Comparison of ENCODE assay signal across 1 cellular context in the genomic region with DNA sequence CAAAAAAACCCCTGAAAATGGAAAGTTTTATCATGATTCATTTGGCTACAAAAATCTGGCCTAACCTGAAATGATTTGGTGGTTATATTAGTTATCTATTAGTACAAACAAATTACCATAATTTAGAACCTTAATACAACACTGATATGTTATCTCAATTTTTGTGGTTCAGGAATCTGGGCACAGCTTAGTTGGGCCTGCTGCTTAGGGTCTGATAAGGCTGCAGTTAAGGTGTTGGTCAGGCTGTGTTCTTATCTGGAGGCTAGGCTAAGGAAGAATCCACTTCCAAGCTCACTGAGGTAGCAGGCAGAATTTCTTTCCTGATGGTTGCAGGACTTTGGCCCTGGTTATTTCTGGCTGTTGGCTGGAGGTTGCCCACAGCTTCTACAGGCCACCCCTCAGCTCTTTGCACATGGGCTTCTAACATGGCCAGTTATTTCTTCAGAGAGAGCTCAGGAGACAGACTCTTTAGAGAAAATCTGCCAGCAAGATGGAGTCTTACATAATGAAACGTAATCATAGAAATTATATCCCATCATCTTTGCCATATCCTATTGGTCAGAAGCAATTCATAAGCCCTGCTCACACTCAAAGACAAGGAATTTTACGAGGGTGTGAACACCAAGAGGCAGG.
TF ChIP-seq lines count a peak whose summit lies in the region.

No MANE protein-coding gene starts in this region.

TF ChIP-seq in K562, 482 proteins besides CTCF, POLR2A, EP300 and RAD21 (continued from another document and continues in another):
- TF ChIP-seq, protein P1, sequence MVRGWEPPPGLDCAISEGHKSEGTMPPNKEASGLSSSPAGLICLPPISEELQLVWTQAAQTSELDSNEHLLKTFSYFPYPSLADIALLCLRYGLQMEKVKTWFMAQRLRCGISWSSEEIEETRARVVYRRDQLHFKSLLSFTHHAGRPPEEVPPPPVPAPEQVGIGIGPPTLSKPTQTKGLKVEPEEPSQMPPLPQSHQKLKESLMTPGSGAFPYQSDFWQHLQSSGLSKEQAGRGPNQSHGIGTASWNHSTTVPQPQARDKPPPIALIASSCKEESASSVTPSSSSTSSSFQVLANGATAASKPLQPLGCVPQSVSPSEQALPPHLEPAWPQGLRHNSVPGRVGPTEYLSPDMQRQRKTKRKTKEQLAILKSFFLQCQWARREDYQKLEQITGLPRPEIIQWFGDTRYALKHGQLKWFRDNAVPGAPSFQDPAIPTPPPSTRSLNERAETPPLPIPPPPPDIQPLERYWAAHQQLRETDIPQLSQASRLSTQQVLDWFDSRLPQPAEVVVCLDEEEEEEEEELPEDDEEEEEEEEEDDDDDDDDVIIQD (CRISPR knock-in tag; IDR thresholded peaks at IDR 0.05), result no peak
- no peak for TF ChIP-seq ZNF778 (CRISPR knock-in tag; IDR thresholded peaks at IDR 0.05)
- no peak for TF ChIP-seq ZNF134 (CRISPR knock-in tag; conservative IDR thresholded peaks at IDR 0.05)
- TF ChIP-seq SUPT5H (IDR thresholded peaks at IDR 0.05), result no peak
- TF ChIP-seq HNRNPUL1 (IDR thresholded peaks at IDR 0.05; ENCODE audit: low read length), result no peak
- TF ChIP-seq, protein P2, sequence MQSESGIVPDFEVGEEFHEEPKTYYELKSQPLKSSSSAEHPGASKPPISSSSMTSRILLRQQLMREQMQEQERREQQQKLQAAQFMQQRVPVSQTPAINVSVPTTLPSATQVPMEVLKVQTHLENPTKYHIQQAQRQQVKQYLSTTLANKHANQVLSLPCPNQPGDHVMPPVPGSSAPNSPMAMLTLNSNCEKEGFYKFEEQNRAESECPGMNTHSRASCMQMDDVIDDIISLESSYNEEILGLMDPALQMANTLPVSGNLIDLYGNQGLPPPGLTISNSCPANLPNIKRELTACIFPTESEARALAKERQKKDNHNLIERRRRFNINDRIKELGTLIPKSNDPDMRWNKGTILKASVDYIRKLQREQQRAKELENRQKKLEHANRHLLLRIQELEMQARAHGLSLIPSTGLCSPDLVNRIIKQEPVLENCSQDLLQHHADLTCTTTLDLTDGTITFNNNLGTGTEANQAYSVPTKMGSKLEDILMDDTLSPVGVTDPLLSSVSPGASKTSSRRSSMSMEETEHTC (IDR thresholded peaks at IDR 0.05), result no peak
- TF ChIP-seq, protein P3, sequence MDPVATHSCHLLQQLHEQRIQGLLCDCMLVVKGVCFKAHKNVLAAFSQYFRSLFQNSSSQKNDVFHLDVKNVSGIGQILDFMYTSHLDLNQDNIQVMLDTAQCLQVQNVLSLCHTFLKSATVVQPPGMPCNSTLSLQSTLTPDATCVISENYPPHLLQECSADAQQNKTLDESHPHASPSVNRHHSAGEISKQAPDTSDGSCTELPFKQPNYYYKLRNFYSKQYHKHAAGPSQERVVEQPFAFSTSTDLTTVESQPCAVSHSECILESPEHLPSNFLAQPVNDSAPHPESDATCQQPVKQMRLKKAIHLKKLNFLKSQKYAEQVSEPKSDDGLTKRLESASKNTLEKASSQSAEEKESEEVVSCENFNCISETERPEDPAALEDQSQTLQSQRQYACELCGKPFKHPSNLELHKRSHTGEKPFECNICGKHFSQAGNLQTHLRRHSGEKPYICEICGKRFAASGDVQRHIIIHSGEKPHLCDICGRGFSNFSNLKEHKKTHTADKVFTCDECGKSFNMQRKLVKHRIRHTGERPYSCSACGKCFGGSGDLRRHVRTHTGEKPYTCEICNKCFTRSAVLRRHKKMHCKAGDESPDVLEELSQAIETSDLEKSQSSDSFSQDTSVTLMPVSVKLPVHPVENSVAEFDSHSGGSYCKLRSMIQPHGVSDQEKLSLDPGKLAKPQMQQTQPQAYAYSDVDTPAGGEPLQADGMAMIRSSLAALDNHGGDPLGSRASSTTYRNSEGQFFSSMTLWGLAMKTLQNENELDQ (CRISPR knock-in tag; IDR thresholded peaks at IDR 0.05; ENCODE audit: borderline replicate concordance), result no peak
- no peak for TF ChIP-seq EP400 (IDR thresholded peaks at IDR 0.05)
- TF ChIP-seq CC2D1A (IDR thresholded peaks at IDR 0.05), result 0 out of 2 replicates have a peak, but pooled peaks have one; percentile 52
- no peak for TF ChIP-seq ZKSCAN3 (CRISPR knock-in tag; IDR thresholded peaks at IDR 0.05)
- TF ChIP-seq ZNF324 (CRISPR knock-in tag; IDR thresholded peaks at IDR 0.05), result no peak
- no peak for TF ChIP-seq FOXP1 (CRISPR knock-in tag; IDR thresholded peaks at IDR 0.05)
- no peak for TF ChIP-seq CHCHD3 (CRISPR knock-in tag; IDR thresholded peaks at IDR 0.05)
- no peak for TF ChIP-seq PCBP1 (IDR thresholded peaks at IDR 0.05; ENCODE audit: low read depth, low read length, poor library complexity, severe bottlenecking)
- no peak for TF ChIP-seq CBFB (CRISPR knock-in tag; IDR thresholded peaks at IDR 0.05)
- TF ChIP-seq ZNF121 (CRISPR knock-in tag; conservative IDR thresholded peaks at IDR 0.05), result no peak
- TF ChIP-seq, protein P4, sequence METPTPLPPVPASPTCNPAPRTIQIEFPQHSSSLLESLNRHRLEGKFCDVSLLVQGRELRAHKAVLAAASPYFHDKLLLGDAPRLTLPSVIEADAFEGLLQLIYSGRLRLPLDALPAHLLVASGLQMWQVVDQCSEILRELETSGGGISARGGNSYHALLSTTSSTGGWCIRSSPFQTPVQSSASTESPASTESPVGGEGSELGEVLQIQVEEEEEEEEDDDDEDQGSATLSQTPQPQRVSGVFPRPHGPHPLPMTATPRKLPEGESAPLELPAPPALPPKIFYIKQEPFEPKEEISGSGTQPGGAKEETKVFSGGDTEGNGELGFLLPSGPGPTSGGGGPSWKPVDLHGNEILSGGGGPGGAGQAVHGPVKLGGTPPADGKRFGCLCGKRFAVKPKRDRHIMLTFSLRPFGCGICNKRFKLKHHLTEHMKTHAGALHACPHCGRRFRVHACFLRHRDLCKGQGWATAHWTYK (CRISPR knock-in tag; IDR thresholded peaks at IDR 0.05), result no peak
- TF ChIP-seq ZFP30 (CRISPR knock-in tag; IDR thresholded peaks at IDR 0.05; ENCODE audit: borderline replicate concordance), result no peak
- TF ChIP-seq MCM2 (IDR thresholded peaks at IDR 0.05; ENCODE audit: low read depth), result no peak
- TF ChIP-seq ZNF695 (CRISPR knock-in tag; IDR thresholded peaks at IDR 0.05), result no peak
- TF ChIP-seq NR2C1 (IDR thresholded peaks at IDR 0.05), result no peak
- TF ChIP-seq NR2C1 (tag; IDR thresholded peaks at IDR 0.05), result no peak
- TF ChIP-seq, protein P5, sequence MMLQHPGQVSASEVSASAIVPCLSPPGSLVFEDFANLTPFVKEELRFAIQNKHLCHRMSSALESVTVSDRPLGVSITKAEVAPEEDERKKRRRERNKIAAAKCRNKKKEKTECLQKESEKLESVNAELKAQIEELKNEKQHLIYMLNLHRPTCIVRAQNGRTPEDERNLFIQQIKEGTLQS (IDR thresholded peaks at IDR 0.05), result peak; percentile 48; the same call in 1 of the 2 replicates
- TF ChIP-seq, protein P5 (CRISPR knock-in tag; conservative IDR thresholded peaks at IDR 0.05), result no peak
- TF ChIP-seq KHSRP (IDR thresholded peaks at IDR 0.05), result no peak
- TF ChIP-seq CHD2 (IDR thresholded peaks at IDR 0.05; ENCODE audit: low read depth, low read length), result no peak
- no peak for TF ChIP-seq KAT7 (CRISPR knock-in tag; IDR thresholded peaks at IDR 0.05; ENCODE audit: borderline replicate concordance)
- TF ChIP-seq, protein P6, sequence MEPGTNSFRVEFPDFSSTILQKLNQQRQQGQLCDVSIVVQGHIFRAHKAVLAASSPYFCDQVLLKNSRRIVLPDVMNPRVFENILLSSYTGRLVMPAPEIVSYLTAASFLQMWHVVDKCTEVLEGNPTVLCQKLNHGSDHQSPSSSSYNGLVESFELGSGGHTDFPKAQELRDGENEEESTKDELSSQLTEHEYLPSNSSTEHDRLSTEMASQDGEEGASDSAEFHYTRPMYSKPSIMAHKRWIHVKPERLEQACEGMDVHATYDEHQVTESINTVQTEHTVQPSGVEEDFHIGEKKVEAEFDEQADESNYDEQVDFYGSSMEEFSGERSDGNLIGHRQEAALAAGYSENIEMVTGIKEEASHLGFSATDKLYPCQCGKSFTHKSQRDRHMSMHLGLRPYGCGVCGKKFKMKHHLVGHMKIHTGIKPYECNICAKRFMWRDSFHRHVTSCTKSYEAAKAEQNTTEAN (CRISPR knock-in tag; IDR thresholded peaks at IDR 0.05), result no peak
- no peak for TF ChIP-seq GTF2F1 (IDR thresholded peaks at IDR 0.05; ENCODE audit: low read depth, low read length)
- no peak for TF ChIP-seq KLF10 (CRISPR knock-in tag; IDR thresholded peaks at IDR 0.05)
- no peak for TF ChIP-seq MEIS2 (IDR thresholded peaks at IDR 0.05; ENCODE audit: partially characterized antibody)
- TF ChIP-seq ELF2 (CRISPR knock-in tag; IDR thresholded peaks at IDR 0.05), result no peak
- TF ChIP-seq ZNF551 (CRISPR knock-in tag; IDR thresholded peaks at IDR 0.05), result no peak
- TF ChIP-seq, protein P7, sequence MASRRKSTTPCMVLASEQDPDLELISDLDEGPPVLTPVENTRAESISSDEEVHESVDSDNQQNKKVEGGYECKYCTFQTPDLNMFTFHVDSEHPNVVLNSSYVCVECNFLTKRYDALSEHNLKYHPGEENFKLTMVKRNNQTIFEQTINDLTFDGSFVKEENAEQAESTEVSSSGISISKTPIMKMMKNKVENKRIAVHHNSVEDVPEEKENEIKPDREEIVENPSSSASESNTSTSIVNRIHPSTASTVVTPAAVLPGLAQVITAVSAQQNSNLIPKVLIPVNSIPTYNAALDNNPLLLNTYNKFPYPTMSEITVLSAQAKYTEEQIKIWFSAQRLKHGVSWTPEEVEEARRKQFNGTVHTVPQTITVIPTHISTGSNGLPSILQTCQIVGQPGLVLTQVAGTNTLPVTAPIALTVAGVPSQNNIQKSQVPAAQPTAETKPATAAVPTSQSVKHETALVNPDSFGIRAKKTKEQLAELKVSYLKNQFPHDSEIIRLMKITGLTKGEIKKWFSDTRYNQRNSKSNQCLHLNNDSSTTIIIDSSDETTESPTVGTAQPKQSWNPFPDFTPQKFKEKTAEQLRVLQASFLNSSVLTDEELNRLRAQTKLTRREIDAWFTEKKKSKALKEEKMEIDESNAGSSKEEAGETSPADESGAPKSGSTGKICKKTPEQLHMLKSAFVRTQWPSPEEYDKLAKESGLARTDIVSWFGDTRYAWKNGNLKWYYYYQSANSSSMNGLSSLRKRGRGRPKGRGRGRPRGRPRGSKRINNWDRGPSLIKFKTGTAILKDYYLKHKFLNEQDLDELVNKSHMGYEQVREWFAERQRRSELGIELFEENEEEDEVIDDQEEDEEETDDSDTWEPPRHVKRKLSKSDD (conservative IDR thresholded peaks at IDR 0.05; ENCODE audit: low read length), result no peak
- TF ChIP-seq NFE2 (IDR thresholded peaks at IDR 0.05; ENCODE audit: low read depth), result peak; percentile 53
- TF ChIP-seq MAFF (IDR thresholded peaks at IDR 0.05; ENCODE audit: low read length), result no peak
- TF ChIP-seq ZNF431 (CRISPR knock-in tag; IDR thresholded peaks at IDR 0.05), result no peak
- TF ChIP-seq, protein P8, sequence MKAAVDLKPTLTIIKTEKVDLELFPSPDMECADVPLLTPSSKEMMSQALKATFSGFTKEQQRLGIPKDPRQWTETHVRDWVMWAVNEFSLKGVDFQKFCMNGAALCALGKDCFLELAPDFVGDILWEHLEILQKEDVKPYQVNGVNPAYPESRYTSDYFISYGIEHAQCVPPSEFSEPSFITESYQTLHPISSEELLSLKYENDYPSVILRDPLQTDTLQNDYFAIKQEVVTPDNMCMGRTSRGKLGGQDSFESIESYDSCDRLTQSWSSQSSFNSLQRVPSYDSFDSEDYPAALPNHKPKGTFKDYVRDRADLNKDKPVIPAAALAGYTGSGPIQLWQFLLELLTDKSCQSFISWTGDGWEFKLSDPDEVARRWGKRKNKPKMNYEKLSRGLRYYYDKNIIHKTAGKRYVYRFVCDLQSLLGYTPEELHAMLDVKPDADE (conservative IDR thresholded peaks at IDR 0.05; ENCODE audit: control insufficient read depth, low read depth, low read length), result no peak
- TF ChIP-seq TAF7 (tag; IDR thresholded peaks at IDR 0.05), result no peak
- TF ChIP-seq LARP7 (IDR thresholded peaks at IDR 0.05), result no peak
- TF ChIP-seq, protein P9, sequence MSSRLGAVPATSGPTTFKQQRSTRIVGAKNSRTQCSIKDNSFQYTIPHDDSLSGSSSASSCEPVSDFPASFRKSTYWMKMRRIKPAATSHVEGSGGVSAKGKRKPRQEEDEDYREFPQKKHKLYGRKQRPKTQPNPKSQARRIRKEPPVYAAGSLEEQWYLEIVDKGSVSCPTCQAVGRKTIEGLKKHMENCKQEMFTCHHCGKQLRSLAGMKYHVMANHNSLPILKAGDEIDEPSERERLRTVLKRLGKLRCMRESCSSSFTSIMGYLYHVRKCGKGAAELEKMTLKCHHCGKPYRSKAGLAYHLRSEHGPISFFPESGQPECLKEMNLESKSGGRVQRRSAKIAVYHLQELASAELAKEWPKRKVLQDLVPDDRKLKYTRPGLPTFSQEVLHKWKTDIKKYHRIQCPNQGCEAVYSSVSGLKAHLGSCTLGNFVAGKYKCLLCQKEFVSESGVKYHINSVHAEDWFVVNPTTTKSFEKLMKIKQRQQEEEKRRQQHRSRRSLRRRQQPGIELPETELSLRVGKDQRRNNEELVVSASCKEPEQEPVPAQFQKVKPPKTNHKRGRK (tag; IDR thresholded peaks at IDR 0.05), result no peak
- TF ChIP-seq CEBPB (tag; IDR thresholded peaks at IDR 0.05), result no peak
- TF ChIP-seq NCOA2 (IDR thresholded peaks at IDR 0.05; ENCODE audit: partially characterized antibody in 2 of 2), result no peak
- no peak for TF ChIP-seq SRF (CRISPR knock-in tag; IDR thresholded peaks at IDR 0.05)
- TF ChIP-seq, protein P10, sequence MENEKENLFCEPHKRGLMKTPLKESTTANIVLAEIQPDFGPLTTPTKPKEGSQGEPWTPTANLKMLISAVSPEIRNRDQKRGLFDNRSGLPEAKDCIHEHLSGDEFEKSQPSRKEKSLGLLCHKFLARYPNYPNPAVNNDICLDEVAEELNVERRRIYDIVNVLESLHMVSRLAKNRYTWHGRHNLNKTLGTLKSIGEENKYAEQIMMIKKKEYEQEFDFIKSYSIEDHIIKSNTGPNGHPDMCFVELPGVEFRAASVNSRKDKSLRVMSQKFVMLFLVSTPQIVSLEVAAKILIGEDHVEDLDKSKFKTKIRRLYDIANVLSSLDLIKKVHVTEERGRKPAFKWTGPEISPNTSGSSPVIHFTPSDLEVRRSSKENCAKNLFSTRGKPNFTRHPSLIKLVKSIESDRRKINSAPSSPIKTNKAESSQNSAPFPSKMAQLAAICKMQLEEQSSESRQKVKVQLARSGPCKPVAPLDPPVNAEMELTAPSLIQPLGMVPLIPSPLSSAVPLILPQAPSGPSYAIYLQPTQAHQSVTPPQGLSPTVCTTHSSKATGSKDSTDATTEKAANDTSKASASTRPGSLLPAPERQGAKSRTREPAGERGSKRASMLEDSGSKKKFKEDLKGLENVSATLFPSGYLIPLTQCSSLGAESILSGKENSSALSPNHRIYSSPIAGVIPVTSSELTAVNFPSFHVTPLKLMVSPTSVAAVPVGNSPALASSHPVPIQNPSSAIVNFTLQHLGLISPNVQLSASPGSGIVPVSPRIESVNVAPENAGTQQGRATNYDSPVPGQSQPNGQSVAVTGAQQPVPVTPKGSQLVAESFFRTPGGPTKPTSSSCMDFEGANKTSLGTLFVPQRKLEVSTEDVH (IDR thresholded peaks at IDR 0.05; ENCODE audit: low read depth, partially characterized antibody), result no peak
- TF ChIP-seq HNRNPLL (IDR thresholded peaks at IDR 0.05; ENCODE audit: low read depth, low read length, poor library complexity, severe bottlenecking), result no peak
- TF ChIP-seq ZNF75A (CRISPR knock-in tag; IDR thresholded peaks at IDR 0.05), result no peak
- no peak for TF ChIP-seq GATAD2A (IDR thresholded peaks at IDR 0.05)
